In the genomic region with DNA sequence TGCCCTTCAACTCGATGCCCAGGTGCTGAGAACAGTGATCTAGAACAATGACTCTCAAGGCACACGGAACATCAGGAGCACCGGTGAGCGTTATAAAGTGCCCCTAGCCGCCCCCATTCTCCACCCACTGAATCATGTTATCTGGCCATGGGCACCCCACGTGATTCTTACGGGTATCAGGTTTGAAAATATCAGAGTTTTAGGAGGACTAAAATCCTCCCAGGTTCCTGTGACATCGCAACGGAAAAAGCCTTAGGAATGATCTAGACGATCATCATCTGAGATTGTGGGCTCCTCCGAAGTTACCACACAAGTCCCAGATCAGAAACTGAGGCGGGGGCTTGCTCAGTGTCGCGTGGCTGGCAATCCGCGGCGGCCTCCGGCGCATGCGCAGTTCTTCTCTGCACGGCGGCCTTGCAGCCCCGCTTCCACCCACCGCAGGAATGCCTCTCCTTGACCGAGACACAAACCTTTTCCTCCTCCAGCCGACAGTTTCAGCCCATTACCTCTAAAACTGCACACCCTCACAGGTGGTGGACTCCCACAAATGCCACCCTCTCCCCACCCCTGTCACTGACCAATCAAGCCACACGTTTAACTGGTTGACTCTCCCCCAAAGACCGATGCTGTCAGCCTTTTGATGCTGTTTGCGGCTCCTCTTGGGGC, we compare ENCODE assay signal across 9 cellular contexts. TPM values are rescaled to one million over a fixed set of nuclear protein-coding genes. Genes with fewer than 3 reads are reported as not detected.
DNase-seq lines count a peak whose midpoint lies in the region; ATAC-seq, FAIRE-seq and TF ChIP-seq lines count a peak whose summit lies in the region.
"Had no signal": no experiment of that assay in that cellular context is flagged by ENCODE, and none has a peak within 500 bp of the region (broad histone marks: within the 10 kb centered on the region; RNA-seq: fewer than 3 reads in every experiment).

No MANE protein-coding gene starts in this region.

- no peak overlapping the region for H3K4me3 ChIP-seq in SJCRH30

- DNase-seq in CD4-positive, alpha-beta T cell: peak; percentile 14 to 61 (median 40)
- DNase-seq in activated CD4-positive, CD25-positive, alpha-beta regulatory T cell treated with anti-CD3 and anti-CD28 coated beads, Interleukin-2, amount 50 U/mL, for 16 hours (ENCODE audit: low read depth, low spot score): peak; percentile 10
- DNase-seq in central memory CD8-positive, alpha-beta T cell (ENCODE audit: low spot score in 2 of 2): no peak
- DNase-seq in mucosa of gallbladder (ENCODE audit: low spot score) (peak; percentile 78), GM12892 (ENCODE audit: insufficient read length) (no peak), NCI-H187 treated with DMSO at 0.1 percent for 48 hours (lab: John Stamatoyannopoulos, UW) (no peak), SJCRH30 (no peak)
- DNase-seq in stimulated activated naive B cell treated with anti-CD40 and anti-IgM and Interleukin-4, amounts not matched to agents 10 μg/mL and 1 μg/mL and 100 μg/mL, for 72 hours: peak; percentile 18
- DNase-seq: DND-41 had no signal

- CTCF ChIA-PET in CD4-positive, alpha-beta T cell (lab: Charles Lee): interaction anchor here (0.5 kb wide), 1 partner anchor 10 kb away, joined by 4 read pairs; no protein-coding TSS in a partner anchor

- peak overlapping the region; percentile 10 for H3K27ac Mint-ChIP-seq in CD4-positive, alpha-beta T cell
- no peak overlapping the region for H3K27ac Mint-ChIP-seq in central memory CD8-positive, alpha-beta T cell (ENCODE audit: low read depth)
- H3K27ac Mint-ChIP-seq in stimulated activated naive B cell treated with anti-CD40 and anti-IgM and Interleukin-4, amounts not matched to agents 10 μg/mL and 1 μg/mL and 100 μg/mL, for 72 hours: peak overlapping the region; percentile 81

- H3K4me3 Mint-ChIP-seq in CD4-positive, alpha-beta T cell: peak overlapping the region; percentile 62
- peak overlapping the region; percentile 53 for H3K4me3 Mint-ChIP-seq in central memory CD8-positive, alpha-beta T cell
- peak overlapping the region; percentile 62 to 72 for H3K4me3 Mint-ChIP-seq in stimulated activated naive B cell treated with anti-CD40 and anti-IgM and Interleukin-4, amounts not matched to agents 10 μg/mL and 1 μg/mL and 100 μg/mL, for 72 hours

- peaks cover 5% of the 10 kb centered on the region for H3K4me1 Mint-ChIP-seq in CD4-positive, alpha-beta T cell (ENCODE audit: low read depth)
- peaks cover 6% of the 10 kb centered on the region for H3K4me1 Mint-ChIP-seq in central memory CD8-positive, alpha-beta T cell
- peaks cover 6 to 11% of the 10 kb centered on the region in 2 donors for H3K4me1 Mint-ChIP-seq in stimulated activated naive B cell treated with anti-CD40 and anti-IgM and Interleukin-4, amounts not matched to agents 10 μg/mL and 1 μg/mL and 100 μg/mL, for 72 hours

- H3K4me1 ChIP-seq in SJCRH30: peaks cover 12% of the 10 kb centered on the region

- H3K36me3 ChIP-seq in SJCRH30: no peaks in the 10 kb centered on the region

- no peak overlapping the region for H3K27ac ChIP-seq in CD4-positive, alpha-beta T cell (ENCODE audit: low read depth, low read length)
- no peak overlapping the region for H3K27ac ChIP-seq in SJCRH30

- TF ChIP-seq CTCF in CD4-positive, alpha-beta T cell (IDR thresholded peaks at IDR 0.05): no peak

- FAIRE-seq in GM12892 (lab: Jason Lieb, UNC): no peak

- H3K9me3 ChIP-seq in CD4-positive, alpha-beta T cell (ENCODE audit: control insufficient read depth, low read length): no peaks in the 10 kb centered on the region
- no peaks in the 10 kb centered on the region for H3K9me3 ChIP-seq in SJCRH30 (replicated peaks)

- POLR2A ChIA-PET in CD4-positive, alpha-beta T cell (lab: Charles Lee): interaction anchor here (0.6 kb wide), 1 partner anchor 1246 kb away, joined by 3 read pairs; no protein-coding TSS in a partner anchor

- H3K27me3 Mint-ChIP-seq in CD4-positive, alpha-beta T cell: peaks cover 11% of the 10 kb centered on the region
- peaks cover 9% of the 10 kb centered on the region for H3K27me3 Mint-ChIP-seq in central memory CD8-positive, alpha-beta T cell
- peaks cover 15 to 50% of the 10 kb centered on the region in 2 donors for H3K27me3 Mint-ChIP-seq in stimulated activated naive B cell treated with anti-CD40 and anti-IgM and Interleukin-4, amounts not matched to agents 10 μg/mL and 1 μg/mL and 100 μg/mL, for 72 hours

- H3K27me3 ChIP-seq in CD4-positive, alpha-beta T cell (ENCODE audit: control insufficient read depth, insufficient read depth, low read length): no peaks in the 10 kb centered on the region
- no peaks in the 10 kb centered on the region for H3K27me3 ChIP-seq in SJCRH30

- intact Hi-C loops in CD4-positive, alpha-beta T cell (cut with DNase I, micrococcal nuclease): no loop called here

- H3K9me3 Mint-ChIP-seq in CD4-positive, alpha-beta T cell: no peaks in the 10 kb centered on the region
- H3K9me3 Mint-ChIP-seq in central memory CD8-positive, alpha-beta T cell: no peaks in the 10 kb centered on the region
- no peaks in the 10 kb centered on the region for H3K9me3 Mint-ChIP-seq in stimulated activated naive B cell treated with anti-CD40 and anti-IgM and Interleukin-4, amounts not matched to agents 10 μg/mL and 1 μg/mL and 100 μg/mL, for 72 hours

- H3K36me3 Mint-ChIP-seq in CD4-positive, alpha-beta T cell (ENCODE audit: low read depth): peaks cover 4% of the 10 kb centered on the region
- peaks cover 2% of the 10 kb centered on the region for H3K36me3 Mint-ChIP-seq in central memory CD8-positive, alpha-beta T cell (ENCODE audit: insufficient read depth)
- H3K36me3 Mint-ChIP-seq in stimulated activated naive B cell treated with anti-CD40 and anti-IgM and Interleukin-4, amounts not matched to agents 10 μg/mL and 1 μg/mL and 100 μg/mL, for 72 hours: no peaks in the 10 kb centered on the region

- no peak for TF ChIP-seq POLR2A in GM12892 (IDR thresholded peaks at IDR 0.05; ENCODE audit: low read depth, low read length)

- no peak for ATAC-seq in CD4-positive, alpha-beta T cell (ENCODE audit: poor library complexity)
- ATAC-seq in central memory CD8-positive, alpha-beta T cell (replicated peaks; ENCODE audit: extremely low read depth, poor library complexity, severe bottlenecking): no peak
- ATAC-seq in stimulated activated naive B cell treated with anti-CD40 and anti-IgM and Interleukin-4, amounts not matched to agents 10 μg/mL and 1 μg/mL and 100 μg/mL, for 72 hours (replicated peaks): peak; percentile 54 to 67

RNA-seq across cellular contexts. Expression of gene MRPL33, which starts 5.8 kb away (rescaled TPM):
- 10 to 100 TPM; 33.1 to 37.2 TPM for total RNA-seq in CD4-positive, alpha-beta T cell
- total RNA-seq in mucosa of gallbladder: 78.5 TPM
- 128 TPM for polyA plus RNA-seq in GM12892 (2012; ENCODE audit: missing spikeins)
- total RNA-seq in SJCRH30 (2014; rRNA removed; shearing (Covaris generic)): 180 and 212 TPM in 2 replicates

Comparison
In these comparisons a context has a peak if more than half of its experiments do, and no peak if none do; other contexts are left out.
1. ATAC-seq: peak in stimulated activated naive B cell treated with anti-CD40 and anti-IgM and Interleukin-4, amounts not matched to agents 10 μg/mL and 1 μg/mL and 100 μg/mL, for 72 hours (2 of 2); none in CD4-positive, alpha-beta T cell (single experiment) and central memory CD8-positive, alpha-beta T cell (single experiment).
2. DNase-seq: peak in CD4-positive, alpha-beta T cell (10 of 10), activated CD4-positive, CD25-positive, alpha-beta regulatory T cell treated with anti-CD3 and anti-CD28 coated beads, Interleukin-2, amount 50 U/mL, for 16 hours (single experiment), mucosa of gallbladder (single experiment) and stimulated activated naive B cell treated with anti-CD40 and anti-IgM and Interleukin-4, amounts not matched to agents 10 μg/mL and 1 μg/mL and 100 μg/mL, for 72 hours (single experiment); none in central memory CD8-positive, alpha-beta T cell (0 of 2), GM12892 (single experiment), NCI-H187 treated with DMSO at 0.1 percent for 48 hours (single experiment) and SJCRH30 (0 of 2).
3. Peak in every context shown above with its lines, with median percentiles within 50 percentile points of each other: H3K4me3 Mint-ChIP-seq.